Comparison of ENCODE assay signal across 27 cellular contexts in genomic region chr2:171036532-171036931, GRCh38.
"Had no signal": no experiment of that assay in that cellular context is flagged by ENCODE, and none has a peak within 500 bp of the region (broad histone marks: within the 10 kb centered on the region; RNA-seq: fewer than 3 reads in every experiment).

No MANE protein-coding gene starts in this region.

- ATAC-seq: activated naive CD8-positive, alpha-beta T cell treated with anti-CD3 and anti-CD28 coated beads, Interleukin-2, amount 50 U/mL, for 24 hours; activated T-cell treated with anti-CD3 and anti-CD28 coated beads, Interleukin-2, amount 50 U/mL, for 4 hours had no signal

- H3K27me3 Mint-ChIP-seq: activated B cell treated with CpG ODN at 0.5 μM for 24 hours; activated CD4-positive, alpha-beta memory T cell treated with anti-CD3 and anti-CD28 coated beads, Interleukin-2, amount 10 ng/mL, durations not matched to agents 7 days and 5 days; activated naive CD8-positive, alpha-beta T cell treated with anti-CD3 and anti-CD28 coated beads, Interleukin-2, amount 50 U/mL, for 24 hours had no signal

- H3K4me3 Mint-ChIP-seq: activated B cell treated with CpG ODN at 0.5 μM for 24 hours; activated CD4-positive, alpha-beta memory T cell treated with anti-CD3 and anti-CD28 coated beads, Interleukin-2, amount 10 ng/mL, durations not matched to agents 7 days and 5 days; activated naive CD8-positive, alpha-beta T cell treated with anti-CD3 and anti-CD28 coated beads, Interleukin-2, amount 50 U/mL, for 24 hours; activated T-cell treated with anti-CD3 and anti-CD28 coated beads, Interleukin-2, amount 50 U/mL, for 4 hours had no signal

- H3K36me3 ChIP-seq: brain microvascular endothelial cell had no signal

- H3K9me3 ChIP-seq: Peyer's patch, SJCRH30, SK-N-SH had no signal

- H3K27me3 ChIP-seq: brain microvascular endothelial cell, Peyer's patch, SJCRH30 had no signal

- H3K4me3 ChIP-seq: Peyer's patch, SJCRH30 had no signal

- DNase-seq: activated B cell treated with CpG ODN at 0.5 μM for 24 hours; activated CD4-positive, alpha-beta memory T cell treated with anti-CD3 and anti-CD28 coated beads, Interleukin-2, amount 10 ng/mL, durations not matched to agents 7 days and 5 days; activated CD4-positive, alpha-beta T cell treated with anti-CD3 and anti-CD28 coated beads for 1 hour; activated CD4-positive, alpha-beta T cell treated with anti-CD3 and anti-CD28 coated beads, Interleukin-2, amount 50 U/mL, for 1 hour; activated CD8-positive, alpha-beta memory T cell treated with anti-CD3 and anti-CD28 coated beads, Interleukin-2, amount 50 U/mL, for 48 hours; activated naive CD4-positive, alpha-beta T cell treated with anti-CD3 and anti-CD28 coated beads, Interleukin-2, amount 50 U/mL, for 16 hours; activated naive CD8-positive, alpha-beta T cell treated with anti-CD3 and anti-CD28 coated beads, Interleukin-2, amount 50 U/mL, for 24 hours; activated T-cell treated with anti-CD3 and anti-CD28 coated beads, Interleukin-2, amount 50 U/mL, for 4 hours; amygdala; brain microvascular endothelial cell; cerebellar nuclear complex; MV-4-11; NCI-H1092 treated with DMSO at 0.1 percent for 48 hours; NCI-H1417 treated with DMSO at 0.1 percent for 48 hours; NCI-H1694; NCI-H2029; NCI-H2107; NCI-H2171 treated with DMSO at 0.1 percent for 48 hours; NCI-H226; NCI-H526; NCI-H774; Peyer's patch; Right ventricle myocardium superior; SJCRH30; SK-N-SH had no signal

- H3K4me1 ChIP-seq: Peyer's patch, SJCRH30 had no signal

- H3K27ac ChIP-seq: brain microvascular endothelial cell, KMS-11, Peyer's patch, RWPE1, SJCRH30 had no signal

- H3K27ac Mint-ChIP-seq: activated B cell treated with CpG ODN at 0.5 μM for 24 hours; activated CD4-positive, alpha-beta memory T cell treated with anti-CD3 and anti-CD28 coated beads, Interleukin-2, amount 10 ng/mL, durations not matched to agents 7 days and 5 days; activated naive CD8-positive, alpha-beta T cell treated with anti-CD3 and anti-CD28 coated beads, Interleukin-2, amount 50 U/mL, for 24 hours had no signal

- H3K4me1 Mint-ChIP-seq: activated B cell treated with CpG ODN at 0.5 μM for 24 hours had no signal
